8 cellular contexts compared by ENCODE assay signal in the genomic region with DNA sequence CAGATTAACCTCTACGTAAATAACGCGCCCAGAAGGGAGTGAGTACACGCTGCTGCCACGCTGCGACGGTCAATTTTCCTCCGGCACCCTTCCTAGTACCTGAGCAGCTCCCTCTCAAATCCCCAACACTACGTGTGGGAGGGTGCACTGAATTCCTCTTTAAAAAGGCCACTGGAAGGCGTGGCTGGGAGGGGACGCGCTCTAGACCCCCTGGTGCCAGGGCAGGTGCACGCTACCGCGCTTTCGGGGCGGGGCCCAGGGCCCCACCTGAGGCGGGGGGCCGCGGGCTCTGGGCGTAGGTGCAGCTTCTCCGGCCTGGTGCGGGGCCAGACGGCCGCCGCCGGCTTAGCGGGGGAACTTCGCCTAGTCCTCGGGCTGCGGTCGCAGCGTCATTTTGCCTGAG. TPM values are rescaled to one million over a fixed set of nuclear protein-coding genes. Genes with fewer than 3 reads are reported as not detected.
DNase-seq lines count a peak whose midpoint lies in the region; ATAC-seq and TF ChIP-seq lines count a peak whose summit lies in the region.

No MANE protein-coding gene starts in this region.

- H2AFZ ChIP-seq in neural cell (ENCODE audit: low read depth, low read length): peak overlapping the region; percentile 87

- peak; percentile 13 to 14 for ATAC-seq in activated T-cell treated with anti-CD3 and anti-CD28 coated beads, Interleukin-2, amount 50 U/mL, for 4 hours

- H3K36me3 Mint-ChIP-seq in activated T-cell treated with anti-CD3 and anti-CD28 coated beads, Interleukin-2, amount 50 U/mL, for 4 hours (ENCODE audit: insufficient read depth): peaks cover 28% of the 10 kb centered on the region
- peaks cover 15% of the 10 kb centered on the region for H3K36me3 Mint-ChIP-seq in HFFc6 (ENCODE audit: low read depth)
- H3K36me3 Mint-ChIP-seq in T-helper 2 cell treated with Interferon-gamma antibody and Interleukin-4, amounts not matched to agents 5 μg/mL and 100 μg/mL, for 36 hours (ENCODE audit: low read depth): peaks cover 49% of the 10 kb centered on the region

- H3K9ac ChIP-seq in neural cell (ENCODE audit: low read length): peak overlapping the region; percentile 95

- peak overlapping the region; percentile 97 for H3K27ac ChIP-seq in neural cell (ENCODE audit: low read length)

- in situ Hi-C loops in GM13976 (cut with MboI; ENCODE audit: low sequenced_read_pairs, unreplicated experiment): no loop called here

- no peaks in the 10 kb centered on the region for H3K36me3 ChIP-seq in neural cell (ENCODE audit: insufficient read depth, low read length)

- peaks cover 54% of the 10 kb centered on the region for H3K79me2 ChIP-seq in neural cell (replicated peaks; ENCODE audit: insufficient read depth, low read length)

- TF ChIP-seq EP300 in neural cell (conservative IDR thresholded peaks at IDR 0.05; ENCODE audit: poor library complexity, severe bottlenecking): no peak

- peaks cover 60% of the 10 kb centered on the region for H3K4me1 Mint-ChIP-seq in activated T-cell treated with anti-CD3 and anti-CD28 coated beads, Interleukin-2, amount 50 U/mL, for 4 hours (ENCODE audit: low read depth)
- peaks cover 58% of the 10 kb centered on the region for H3K4me1 Mint-ChIP-seq in HFFc6 (ENCODE audit: low read depth)
- peaks cover 44% of the 10 kb centered on the region for H3K4me1 Mint-ChIP-seq in T-helper 2 cell treated with Interferon-gamma antibody and Interleukin-4, amounts not matched to agents 5 μg/mL and 100 μg/mL, for 36 hours (ENCODE audit: low read depth)

- no peaks in the 10 kb centered on the region for H3K9me3 ChIP-seq in neural cell (ENCODE audit: low read length)

- H3K27me3 ChIP-seq in neural cell (ENCODE audit: insufficient read depth, low read depth, low read length): no peaks in the 10 kb centered on the region

- peak overlapping the region; percentile 92 for H3K4me2 ChIP-seq in neural cell (ENCODE audit: low read length)

- H3K9me3 Mint-ChIP-seq in activated T-cell treated with anti-CD3 and anti-CD28 coated beads, Interleukin-2, amount 50 U/mL, for 4 hours: no peaks in the 10 kb centered on the region
- H3K9me3 Mint-ChIP-seq in HFFc6: no peaks in the 10 kb centered on the region
- no peaks in the 10 kb centered on the region for H3K9me3 Mint-ChIP-seq in T-helper 2 cell treated with Interferon-gamma antibody and Interleukin-4, amounts not matched to agents 5 μg/mL and 100 μg/mL, for 36 hours

- H3K27me3 Mint-ChIP-seq in activated T-cell treated with anti-CD3 and anti-CD28 coated beads, Interleukin-2, amount 50 U/mL, for 4 hours (ENCODE audit: low read depth): no peaks in the 10 kb centered on the region
- peaks cover 3% of the 10 kb centered on the region; the same call in 1 of the 2 replicates for H3K27me3 Mint-ChIP-seq in HFFc6 (ENCODE audit: insufficient read depth)
- peaks cover 2% of the 10 kb centered on the region for H3K27me3 Mint-ChIP-seq in T-helper 2 cell treated with Interferon-gamma antibody and Interleukin-4, amounts not matched to agents 5 μg/mL and 100 μg/mL, for 36 hours (ENCODE audit: low read depth)

- H3K4me3 ChIP-seq in fibroblast of mammary gland (ENCODE audit: control insufficient read depth, low read depth, low read length) (peak overlapping the region; percentile 76), neural cell (ENCODE audit: low read length) (peak overlapping the region; percentile 80)

- no peak for TF ChIP-seq CTCF in HFFc6 (IDR thresholded peaks at IDR 0.05)
- TF ChIP-seq CTCF in fibroblast of mammary gland (conservative IDR thresholded peaks at IDR 0.05; ENCODE audit: control insufficient read depth, insufficient read depth, low read depth, low read length): no peak
- no peak for TF ChIP-seq CTCF in neural cell (IDR thresholded peaks at IDR 0.05; ENCODE audit: poor library complexity, severe bottlenecking)
- TF ChIP-seq CTCF in GM13976 (IDR thresholded peaks at IDR 0.05; ENCODE audit: borderline replicate concordance, control extremely low read depth, extremely low read depth, insufficient read depth, missing control alignments): no peak

- H3F3A ChIP-seq in neural cell (ENCODE audit: insufficient read depth, low read length, poor library complexity, severe bottlenecking): no peaks in the 10 kb centered on the region

- H3K27ac Mint-ChIP-seq in HFFc6: peak overlapping the region; percentile 98
- H3K27ac Mint-ChIP-seq in T-helper 2 cell treated with Interferon-gamma antibody and Interleukin-4, amounts not matched to agents 5 μg/mL and 100 μg/mL, for 36 hours: peak overlapping the region; percentile 99

- TF ChIP-seq RAD21 in neural cell (conservative IDR thresholded peaks at IDR 0.05): no peak

- peak overlapping the region; percentile 93 for H3K4me3 Mint-ChIP-seq in activated T-cell treated with anti-CD3 and anti-CD28 coated beads, Interleukin-2, amount 50 U/mL, for 4 hours
- H3K4me3 Mint-ChIP-seq in HFFc6: peak overlapping the region; percentile 98
- peak overlapping the region; percentile 96 for H3K4me3 Mint-ChIP-seq in T-helper 2 cell treated with Interferon-gamma antibody and Interleukin-4, amounts not matched to agents 5 μg/mL and 100 μg/mL, for 36 hours

- DNase-seq in activated T-cell treated with anti-CD3 and anti-CD28 coated beads, Interleukin-2, amount 50 U/mL, for 4 hours: peak; percentile 41
- DNase-seq in activated T-cell treated with anti-CD3 and anti-CD28 coated beads, Interleukin-2, amount 50 U/mL, for 48 hours: no peak
- DNase-seq in HFFc6: peak; percentile 4
- peak; percentile 17 for DNase-seq in NCI-H1048 (lab: John Stamatoyannopoulos, UW)
- DNase-seq in T-helper 2 cell treated with Interferon-gamma antibody and Interleukin-4, amounts not matched to agents 5 μg/mL and 100 μg/mL, for 36 hours (ENCODE audit: low spot score): no peak
- DNase-seq in fibroblast of mammary gland (ENCODE audit: low read depth): peak; percentile 37
- no peak for DNase-seq in GM13976 (ENCODE audit: low spot score)

- no peaks in the 10 kb centered on the region for H3K9me2 ChIP-seq in neural cell (ENCODE audit: insufficient read depth, low read length)

- H4K20me1 ChIP-seq in neural cell (ENCODE audit: insufficient read depth): peaks cover 11% of the 10 kb centered on the region

TF ChIP-seq in neural cell, 6 proteins besides CTCF, POLR2A, EP300 and RAD21:
- no peak for TF ChIP-seq TAF1 (IDR thresholded peaks at IDR 0.05; ENCODE audit: low read depth)
- peak; percentile 91 for TF ChIP-seq MXI1 (conservative IDR thresholded peaks at IDR 0.05; ENCODE audit: poor library complexity, severe bottlenecking)
- no peak for TF ChIP-seq SMC3 (conservative IDR thresholded peaks at IDR 0.05; ENCODE audit: poor library complexity)
- TF ChIP-seq, protein P1, sequence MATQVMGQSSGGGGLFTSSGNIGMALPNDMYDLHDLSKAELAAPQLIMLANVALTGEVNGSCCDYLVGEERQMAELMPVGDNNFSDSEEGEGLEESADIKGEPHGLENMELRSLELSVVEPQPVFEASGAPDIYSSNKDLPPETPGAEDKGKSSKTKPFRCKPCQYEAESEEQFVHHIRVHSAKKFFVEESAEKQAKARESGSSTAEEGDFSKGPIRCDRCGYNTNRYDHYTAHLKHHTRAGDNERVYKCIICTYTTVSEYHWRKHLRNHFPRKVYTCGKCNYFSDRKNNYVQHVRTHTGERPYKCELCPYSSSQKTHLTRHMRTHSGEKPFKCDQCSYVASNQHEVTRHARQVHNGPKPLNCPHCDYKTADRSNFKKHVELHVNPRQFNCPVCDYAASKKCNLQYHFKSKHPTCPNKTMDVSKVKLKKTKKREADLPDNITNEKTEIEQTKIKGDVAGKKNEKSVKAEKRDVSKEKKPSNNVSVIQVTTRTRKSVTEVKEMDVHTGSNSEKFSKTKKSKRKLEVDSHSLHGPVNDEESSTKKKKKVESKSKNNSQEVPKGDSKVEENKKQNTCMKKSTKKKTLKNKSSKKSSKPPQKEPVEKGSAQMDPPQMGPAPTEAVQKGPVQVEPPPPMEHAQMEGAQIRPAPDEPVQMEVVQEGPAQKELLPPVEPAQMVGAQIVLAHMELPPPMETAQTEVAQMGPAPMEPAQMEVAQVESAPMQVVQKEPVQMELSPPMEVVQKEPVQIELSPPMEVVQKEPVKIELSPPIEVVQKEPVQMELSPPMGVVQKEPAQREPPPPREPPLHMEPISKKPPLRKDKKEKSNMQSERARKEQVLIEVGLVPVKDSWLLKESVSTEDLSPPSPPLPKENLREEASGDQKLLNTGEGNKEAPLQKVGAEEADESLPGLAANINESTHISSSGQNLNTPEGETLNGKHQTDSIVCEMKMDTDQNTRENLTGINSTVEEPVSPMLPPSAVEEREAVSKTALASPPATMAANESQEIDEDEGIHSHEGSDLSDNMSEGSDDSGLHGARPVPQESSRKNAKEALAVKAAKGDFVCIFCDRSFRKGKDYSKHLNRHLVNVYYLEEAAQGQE (IDR thresholded peaks at IDR 0.05; ENCODE audit: borderline replicate concordance): peak; percentile 59
- no peak for TF ChIP-seq EZH2 (IDR thresholded peaks at IDR 0.05; ENCODE audit: borderline replicate concordance, insufficient read depth, low read length, poor library complexity, severe bottlenecking)
- no peak for TF ChIP-seq POLR2AphosphoS5 (IDR thresholded peaks at IDR 0.05)

RNA-seq across cellular contexts. Expression of gene ANKRD12, which starts 0.7 kb away (rescaled TPM):
- total RNA-seq in activated T-cell treated with anti-CD3 and anti-CD28 coated beads, Interleukin-2, amount 50 U/mL, for 4 hours: 10 to 100 TPM; 49.7 to 62.9 (median 57.7) TPM
- total RNA-seq in HFFc6 (2021; fragmentation: NEBNext Ultra II Directional; extraction: Animal tissue kit (Norgen Biotek cat#: 25700)): 10 to 100 TPM; 26.5 to 31.3 (median 29.8) TPM
- 25.1 and 32.3 TPM in 2 replicates for polyA plus RNA-seq in neural cell
- 146 and 178 TPM in 2 replicates for polyA minus RNA-seq in neural cell

RNA-seq across cellular contexts. Expression of gene NDUFV2, which starts 33.4 kb away (rescaled TPM):
- total RNA-seq in activated T-cell treated with anti-CD3 and anti-CD28 coated beads, Interleukin-2, amount 50 U/mL, for 4 hours: 100 to 1,000 TPM; 254 to 279 (median 265) TPM
- total RNA-seq in HFFc6 (2021; fragmentation: NEBNext Ultra II Directional; extraction: Animal tissue kit (Norgen Biotek cat#: 25700)): 100 to 1,000 TPM; 157 to 198 (median 184) TPM
- polyA plus RNA-seq in neural cell: 244 and 285 TPM in 2 replicates
- 150 and 158 TPM in 2 replicates for polyA minus RNA-seq in neural cell

Comparison
In these comparisons a context has a peak if more than half of its experiments do, and no peak if none do; other contexts are left out.
1. DNase-seq: peak in activated T-cell treated with anti-CD3 and anti-CD28 coated beads, Interleukin-2, amount 50 U/mL, for 4 hours (single experiment), HFFc6 (single experiment), NCI-H1048 (single experiment) and fibroblast of mammary gland (single experiment); none in activated T-cell treated with anti-CD3 and anti-CD28 coated beads, Interleukin-2, amount 50 U/mL, for 48 hours (0 of 2), T-helper 2 cell treated with Interferon-gamma antibody and Interleukin-4, amounts not matched to agents 5 μg/mL and 100 μg/mL, for 36 hours (single experiment) and GM13976 (single experiment).
2. Peak in every context shown above with its lines, with median percentiles within 50 percentile points of each other: H3K4me3 Mint-ChIP-seq.